1 cellular context compared by ENCODE assay signal in genomic region chr10:130136214-130137076, GRCh38.
TF ChIP-seq lines count a peak whose summit lies in the region.

Gene GLRX3, plus strand, starts transcription at chr10:130136391. Its CDS starts 30 bp downstream, at chr10:130136421.

TF ChIP-seq in HepG2, 621 proteins besides CTCF, POLR2A, EP300 and RAD21 (continued from another document):
- TF ChIP-seq, protein P1, sequence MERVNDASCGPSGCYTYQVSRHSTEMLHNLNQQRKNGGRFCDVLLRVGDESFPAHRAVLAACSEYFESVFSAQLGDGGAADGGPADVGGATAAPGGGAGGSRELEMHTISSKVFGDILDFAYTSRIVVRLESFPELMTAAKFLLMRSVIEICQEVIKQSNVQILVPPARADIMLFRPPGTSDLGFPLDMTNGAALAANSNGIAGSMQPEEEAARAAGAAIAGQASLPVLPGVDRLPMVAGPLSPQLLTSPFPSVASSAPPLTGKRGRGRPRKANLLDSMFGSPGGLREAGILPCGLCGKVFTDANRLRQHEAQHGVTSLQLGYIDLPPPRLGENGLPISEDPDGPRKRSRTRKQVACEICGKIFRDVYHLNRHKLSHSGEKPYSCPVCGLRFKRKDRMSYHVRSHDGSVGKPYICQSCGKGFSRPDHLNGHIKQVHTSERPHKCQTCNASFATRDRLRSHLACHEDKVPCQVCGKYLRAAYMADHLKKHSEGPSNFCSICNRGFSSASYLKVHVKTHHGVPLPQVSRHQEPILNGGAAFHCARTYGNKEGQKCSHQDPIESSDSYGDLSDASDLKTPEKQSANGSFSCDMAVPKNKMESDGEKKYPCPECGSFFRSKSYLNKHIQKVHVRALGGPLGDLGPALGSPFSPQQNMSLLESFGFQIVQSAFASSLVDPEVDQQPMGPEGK (CRISPR knock-in tag; IDR thresholded peaks at IDR 0.05), result peak; percentile 65
- TF ChIP-seq DPF2 (CRISPR knock-in tag; IDR thresholded peaks at IDR 0.05; ENCODE audit: borderline replicate concordance, low read depth) (no peak), RFX5 (IDR thresholded peaks at IDR 0.05; ENCODE audit: low read depth, low read length) (no peak), RARG (CRISPR knock-in tag; IDR thresholded peaks at IDR 0.05; ENCODE audit: low read depth) (no peak), ZSCAN21 (CRISPR knock-in tag; IDR thresholded peaks at IDR 0.05; ENCODE audit: borderline replicate concordance) (peak; percentile 13; the same call in 1 of the 2 replicates), CC2D1A (CRISPR knock-in tag; IDR thresholded peaks at IDR 0.05) (no peak), HDAC2 (CRISPR knock-in tag; IDR thresholded peaks at IDR 0.05) (peak; percentile 24; the same call in 1 of the 2 replicates), MIXL1 (CRISPR knock-in tag; IDR thresholded peaks at IDR 0.05) (0 out of 2 replicates have a peak, but pooled peaks have one; percentile 29), ZNF317 (CRISPR knock-in tag; IDR thresholded peaks at IDR 0.05) (0 out of 2 replicates have a peak, but pooled peaks have one; percentile 38), SKI (IDR thresholded peaks at IDR 0.05; ENCODE audit: partially characterized antibody) (peak; percentile 10), NR2F6 (IDR thresholded peaks at IDR 0.05) (no peak), NR2F6 (CRISPR knock-in tag; IDR thresholded peaks at IDR 0.05) (0 out of 2 replicates have a peak, but pooled peaks have one; percentile 25), ZSCAN25 (CRISPR knock-in tag; IDR thresholded peaks at IDR 0.05) (peak; percentile 76; the same call in 1 of the 2 replicates), SP1 (IDR thresholded peaks at IDR 0.05) (no peak), SP1 (CRISPR knock-in tag; IDR thresholded peaks at IDR 0.05) (peak; percentile 96), TAF1 (CRISPR knock-in tag; IDR thresholded peaks at IDR 0.05) (peak; percentile 98), RBAK (CRISPR knock-in tag; IDR thresholded peaks at IDR 0.05) (no peak), MXD3 (CRISPR knock-in tag; IDR thresholded peaks at IDR 0.05) (peak; percentile 65; the same call in 1 of the 2 replicates), SETDB1 (CRISPR knock-in tag; IDR thresholded peaks at IDR 0.05; ENCODE audit: borderline replicate concordance) (no peak), ZNF44 (CRISPR knock-in tag; IDR thresholded peaks at IDR 0.05) (no peak), SAP130 (CRISPR knock-in tag; IDR thresholded peaks at IDR 0.05; ENCODE audit: low read depth) (peak; percentile 91), ATAD3A (CRISPR knock-in tag; IDR thresholded peaks at IDR 0.05) (no peak), HMGA1 (CRISPR knock-in tag; conservative IDR thresholded peaks at IDR 0.05) (no peak), KLF16 (CRISPR knock-in tag; IDR thresholded peaks at IDR 0.05) (peak in 1 of 2 experiments; percentile 63; a peak in 2 of 4 replicates), GATA4 (IDR thresholded peaks at IDR 0.05; ENCODE audit: borderline replicate concordance, low read depth) (no peak), MTA1 (CRISPR knock-in tag; IDR thresholded peaks at IDR 0.05; ENCODE audit: borderline replicate concordance) (no peak), ESRRA (CRISPR knock-in tag; IDR thresholded peaks at IDR 0.05; ENCODE audit: low read depth) (no peak), NRL (CRISPR knock-in tag; IDR thresholded peaks at IDR 0.05; ENCODE audit: borderline replicate concordance) (peak; percentile 41; the same call in 1 of the 2 replicates), ZNF691 (CRISPR knock-in tag; IDR thresholded peaks at IDR 0.05; ENCODE audit: borderline replicate concordance, low read depth) (0 out of 2 replicates have a peak, but pooled peaks have one; percentile 45), KMT2B (CRISPR knock-in tag; IDR thresholded peaks at IDR 0.05) (peak; percentile 28; the same call in 1 of the 2 replicates), HNRNPLL (IDR thresholded peaks at IDR 0.05; ENCODE audit: low read depth, low read length, poor library complexity, severe bottlenecking) (peak; percentile 27), ZFX (CRISPR knock-in tag; IDR thresholded peaks at IDR 0.05; ENCODE audit: low read depth) (peak; percentile 89), ZNF235 (CRISPR knock-in tag; IDR thresholded peaks at IDR 0.05; ENCODE audit: borderline replicate concordance) (0 out of 2 replicates have a peak, but pooled peaks have one; percentile 41), CBX5 (CRISPR knock-in tag; IDR thresholded peaks at IDR 0.05; ENCODE audit: borderline replicate concordance) (0 out of 2 replicates have a peak, but pooled peaks have one; percentile 38), HOXA3 (CRISPR knock-in tag; IDR thresholded peaks at IDR 0.05) (peak; percentile 82), DBP (CRISPR knock-in tag; IDR thresholded peaks at IDR 0.05; ENCODE audit: not compliant biosample characterization) (no peak), ZNF788 (CRISPR knock-in tag; IDR thresholded peaks at IDR 0.05; ENCODE audit: borderline replicate concordance) (no peak), ZC3H13 (CRISPR knock-in tag; IDR thresholded peaks at IDR 0.05) (peak; percentile 59; the same call in 1 of the 2 replicates), PRMT3 (CRISPR knock-in tag; IDR thresholded peaks at IDR 0.05; ENCODE audit: borderline replicate concordance, low read depth) (no peak), ATF7-NPFF (CRISPR knock-in tag; IDR thresholded peaks at IDR 0.05; ENCODE audit: low read depth) (no peak)
- TF ChIP-seq, protein P2, sequence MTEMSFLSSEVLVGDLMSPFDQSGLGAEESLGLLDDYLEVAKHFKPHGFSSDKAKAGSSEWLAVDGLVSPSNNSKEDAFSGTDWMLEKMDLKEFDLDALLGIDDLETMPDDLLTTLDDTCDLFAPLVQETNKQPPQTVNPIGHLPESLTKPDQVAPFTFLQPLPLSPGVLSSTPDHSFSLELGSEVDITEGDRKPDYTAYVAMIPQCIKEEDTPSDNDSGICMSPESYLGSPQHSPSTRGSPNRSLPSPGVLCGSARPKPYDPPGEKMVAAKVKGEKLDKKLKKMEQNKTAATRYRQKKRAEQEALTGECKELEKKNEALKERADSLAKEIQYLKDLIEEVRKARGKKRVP (CRISPR knock-in tag; IDR thresholded peaks at IDR 0.05), result peak in 1 of 2 experiments; percentile 24; a peak in 1 of 4 replicates
- TF ChIP-seq, protein P3, sequence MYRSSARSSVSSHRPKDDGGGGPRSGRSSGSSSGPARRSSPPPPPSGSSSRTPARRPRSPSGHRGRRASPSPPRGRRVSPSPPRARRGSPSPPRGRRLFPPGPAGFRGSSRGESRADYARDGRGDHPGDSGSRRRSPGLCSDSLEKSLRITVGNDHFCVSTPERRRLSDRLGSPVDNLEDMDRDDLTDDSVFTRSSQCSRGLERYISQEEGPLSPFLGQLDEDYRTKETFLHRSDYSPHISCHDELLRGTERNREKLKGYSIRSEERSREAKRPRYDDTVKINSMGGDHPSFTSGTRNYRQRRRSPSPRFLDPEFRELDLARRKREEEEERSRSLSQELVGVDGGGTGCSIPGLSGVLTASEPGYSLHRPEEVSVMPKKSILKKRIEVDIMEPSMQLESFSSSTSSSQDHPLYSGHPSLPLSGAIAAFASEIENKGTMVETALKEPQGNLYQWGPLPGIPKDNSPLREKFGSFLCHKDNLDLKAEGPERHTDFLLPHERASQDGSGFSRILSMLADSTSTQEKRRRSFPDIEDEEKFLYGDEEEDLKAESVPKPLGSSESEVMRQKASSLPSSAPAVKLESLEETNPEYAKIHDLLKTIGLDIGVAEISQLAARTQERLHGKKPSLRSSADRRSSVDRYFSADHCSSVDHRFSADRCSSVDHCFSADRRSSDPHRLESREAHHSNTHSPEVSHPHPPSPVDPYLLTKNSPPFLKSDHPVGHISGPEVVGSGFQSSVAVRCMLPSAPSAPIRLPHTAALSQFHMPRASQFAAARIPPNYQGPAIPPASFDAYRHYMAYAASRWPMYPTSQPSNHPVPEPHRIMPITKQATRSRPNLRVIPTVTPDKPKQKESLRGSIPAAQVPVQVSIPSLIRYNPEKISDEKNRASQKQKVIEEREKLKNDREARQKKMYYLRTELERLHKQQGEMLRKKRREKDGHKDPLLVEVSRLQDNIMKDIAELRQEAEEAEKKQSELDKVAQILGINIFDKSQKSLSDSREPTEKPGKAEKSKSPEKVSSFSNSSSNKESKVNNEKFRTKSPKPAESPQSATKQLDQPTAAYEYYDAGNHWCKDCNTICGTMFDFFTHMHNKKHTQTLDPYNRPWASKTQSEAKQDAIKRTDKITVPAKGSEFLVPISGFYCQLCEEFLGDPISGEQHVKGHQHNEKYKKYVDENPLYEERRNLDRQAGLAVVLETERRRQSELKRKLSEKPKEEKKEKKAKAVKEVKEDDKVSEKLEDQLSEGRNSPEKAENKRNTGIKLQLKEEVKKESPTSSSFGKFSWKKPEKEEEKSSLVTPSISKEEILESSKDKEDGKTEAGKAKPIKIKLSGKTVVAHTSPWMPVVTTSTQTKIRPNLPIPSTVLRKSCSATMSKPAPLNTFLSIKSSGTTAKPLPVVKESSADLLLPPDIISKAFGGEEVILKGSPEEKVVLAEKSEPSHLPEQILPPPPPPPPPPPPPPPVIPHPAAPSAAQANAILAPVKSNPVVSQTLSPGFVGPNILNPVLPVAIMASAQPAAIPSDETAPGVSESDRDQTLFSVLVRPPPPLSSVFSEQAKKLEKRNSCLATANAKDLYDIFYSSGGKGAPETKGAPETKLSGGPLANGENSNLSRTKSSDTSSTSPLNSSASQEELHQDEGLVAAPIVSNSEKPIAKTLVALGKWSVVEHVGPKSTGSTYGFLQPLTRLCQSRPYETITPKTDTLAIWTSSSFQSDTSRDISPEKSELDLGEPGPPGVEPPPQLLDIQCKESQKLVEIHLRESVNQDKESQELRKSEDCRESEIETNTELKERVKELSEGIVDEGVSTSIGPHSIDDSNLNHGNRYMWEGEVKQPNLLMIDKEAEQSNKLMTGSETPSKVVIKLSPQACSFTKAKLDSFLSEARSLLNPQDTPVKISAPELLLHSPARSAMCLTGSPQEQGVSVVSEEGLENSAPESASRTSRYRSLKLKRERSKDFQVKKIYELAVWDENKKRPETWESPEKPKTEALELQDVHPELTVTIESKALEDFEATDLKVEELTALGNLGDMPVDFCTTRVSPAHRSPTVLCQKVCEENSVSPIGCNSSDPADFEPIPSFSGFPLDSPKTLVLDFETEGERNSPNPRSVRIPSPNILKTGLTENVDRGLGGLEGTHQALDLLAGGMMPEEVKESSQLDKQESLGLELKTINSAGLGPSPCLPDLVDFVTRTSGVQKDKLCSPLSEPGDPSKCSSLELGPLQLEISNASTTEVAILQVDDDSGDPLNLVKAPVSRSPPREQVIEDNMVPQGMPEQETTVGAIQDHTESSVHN (CRISPR knock-in tag; IDR thresholded peaks at IDR 0.05), result no peak
- TF ChIP-seq, protein P4, sequence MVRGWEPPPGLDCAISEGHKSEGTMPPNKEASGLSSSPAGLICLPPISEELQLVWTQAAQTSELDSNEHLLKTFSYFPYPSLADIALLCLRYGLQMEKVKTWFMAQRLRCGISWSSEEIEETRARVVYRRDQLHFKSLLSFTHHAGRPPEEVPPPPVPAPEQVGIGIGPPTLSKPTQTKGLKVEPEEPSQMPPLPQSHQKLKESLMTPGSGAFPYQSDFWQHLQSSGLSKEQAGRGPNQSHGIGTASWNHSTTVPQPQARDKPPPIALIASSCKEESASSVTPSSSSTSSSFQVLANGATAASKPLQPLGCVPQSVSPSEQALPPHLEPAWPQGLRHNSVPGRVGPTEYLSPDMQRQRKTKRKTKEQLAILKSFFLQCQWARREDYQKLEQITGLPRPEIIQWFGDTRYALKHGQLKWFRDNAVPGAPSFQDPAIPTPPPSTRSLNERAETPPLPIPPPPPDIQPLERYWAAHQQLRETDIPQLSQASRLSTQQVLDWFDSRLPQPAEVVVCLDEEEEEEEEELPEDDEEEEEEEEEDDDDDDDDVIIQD (CRISPR knock-in tag; IDR thresholded peaks at IDR 0.05; ENCODE audit: low read depth), result no peak
